In the genomic region with DNA sequence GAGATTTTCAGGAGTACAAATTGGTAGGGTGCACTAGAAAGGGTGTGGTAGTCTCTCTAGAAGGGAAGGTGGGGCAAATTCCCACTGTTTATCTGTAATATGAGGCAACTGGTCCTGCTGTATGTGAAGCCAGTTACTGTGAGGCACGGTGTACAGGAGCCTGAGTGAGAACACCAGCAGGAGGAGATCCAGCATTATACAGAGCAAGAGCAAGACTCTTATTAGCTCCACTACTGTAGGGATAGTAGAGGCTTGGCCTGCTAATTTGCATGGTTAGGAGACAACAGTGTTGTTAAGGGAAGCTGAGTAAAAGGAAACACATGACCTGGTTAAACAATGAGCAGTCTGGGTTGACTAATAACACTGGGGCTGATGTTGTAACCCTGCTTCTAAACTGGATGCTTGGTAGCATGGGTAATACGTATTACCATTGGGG, we compare ENCODE assay signal across 12 cellular contexts.
A peak's percentile ranks its signal among the peaks of the same experiment; 100 is the strongest.
DNase-seq lines count a peak whose midpoint lies in the region; ATAC-seq and TF ChIP-seq lines count a peak whose summit lies in the region.
"Had no signal": no experiment of that assay in that cellular context is flagged by ENCODE, and none has a peak within 500 bp of the region (broad histone marks: within the 10 kb centered on the region; RNA-seq: fewer than 3 reads in every experiment).

No MANE protein-coding gene starts in this region.

- H3K4me3 Mint-ChIP-seq in MCF 10A (ENCODE audit: unreplicated experiment), result no peak overlapping the region
- H3K4me3 Mint-ChIP-seq in activated T-helper 17 cell treated with anti-CD3 and anti-CD28 coated beads, Interleukin-2, amount 50 U/mL, for 72 hours, result no peak overlapping the region
- no peak overlapping the region for H3K4me3 Mint-ChIP-seq in activated CD4-positive, alpha-beta memory T cell treated with anti-CD3 and anti-CD28 coated beads, Interleukin-2, amount 10 ng/mL, durations not matched to agents 7 days and 5 days
- no peak overlapping the region for H3K4me3 Mint-ChIP-seq in T-helper 17 cell
- H3K4me3 Mint-ChIP-seq: memory B cell had no signal

- H3K9me3 ChIP-seq in breast epithelium, result no peaks in the 10 kb centered on the region
- no peaks in the 10 kb centered on the region for H3K9me3 ChIP-seq in T-helper 17 cell (ENCODE audit: control insufficient read depth, low read length, poor library complexity, severe bottlenecking)

- H3K27me3 ChIP-seq in breast epithelium, result no peaks in the 10 kb centered on the region

- no peak for TF ChIP-seq CTCF in MCF 10A (IDR thresholded peaks at IDR 0.05; ENCODE audit: unreplicated experiment)
- no peak for TF ChIP-seq CTCF in breast epithelium (IDR thresholded peaks at IDR 0.05)

- H3K27ac Mint-ChIP-seq in MCF 10A (ENCODE audit: low read depth, unreplicated experiment) (no peak overlapping the region), T-helper 17 cell (no peak overlapping the region)
- H3K27ac Mint-ChIP-seq in activated T-helper 17 cell treated with anti-CD3 and anti-CD28 coated beads, Interleukin-2, amount 50 U/mL, for 72 hours, result no peak overlapping the region
- H3K27ac Mint-ChIP-seq in activated CD4-positive, alpha-beta memory T cell treated with anti-CD3 and anti-CD28 coated beads, Interleukin-2, amount 10 ng/mL, durations not matched to agents 7 days and 5 days, result no peak overlapping the region
- H3K27ac Mint-ChIP-seq: memory B cell had no signal

- peak; percentile 18 for ATAC-seq in activated T-helper 17 cell treated with anti-CD3 and anti-CD28 coated beads, Interleukin-2, amount 50 U/mL, for 72 hours (replicated peaks)
- ATAC-seq in T-helper 17 cell, result no peak

- POLR2A ChIA-PET in MCF 10A (lab: Yijun Ruan, JAX), result no interaction called here
- POLR2A ChIA-PET in activated CD4-positive, alpha-beta memory T cell treated with anti-CD3 and anti-CD28 coated beads, Interleukin-2, amount 10 ng/mL, durations not matched to agents 7 days and 5 days (lab: Charles Lee), result no interaction called here

- intact Hi-C loops in MCF 10A (cut with micrococcal nuclease), result no loop called here
- intact Hi-C loops in breast epithelium (cut with DNase I; ENCODE audit: low total_unique reads), result no loop called here

- H3K4me1 ChIP-seq in breast epithelium, result no peaks in the 10 kb centered on the region

- BruUV-seq in MCF 10A (replicated peaks; lab: Mats Ljungman, UMichigan), result no TSS peak

- no peaks in the 10 kb centered on the region for H3K9me3 Mint-ChIP-seq in MCF 10A (ENCODE audit: unreplicated experiment)
- H3K9me3 Mint-ChIP-seq in activated T-helper 17 cell treated with anti-CD3 and anti-CD28 coated beads, Interleukin-2, amount 50 U/mL, for 72 hours, result no peaks in the 10 kb centered on the region
- H3K9me3 Mint-ChIP-seq in activated CD4-positive, alpha-beta memory T cell treated with anti-CD3 and anti-CD28 coated beads, Interleukin-2, amount 10 ng/mL, durations not matched to agents 7 days and 5 days, result peaks cover 3% of the 10 kb centered on the region
- H3K9me3 Mint-ChIP-seq: memory B cell had no signal

- H3K27me3 Mint-ChIP-seq in MCF 10A (ENCODE audit: insufficient read depth, unreplicated experiment) (no peaks in the 10 kb centered on the region), T-helper 17 cell (no peaks in the 10 kb centered on the region)
- no peaks in the 10 kb centered on the region for H3K27me3 Mint-ChIP-seq in activated T-helper 17 cell treated with anti-CD3 and anti-CD28 coated beads, Interleukin-2, amount 50 U/mL, for 72 hours
- H3K27me3 Mint-ChIP-seq in activated CD4-positive, alpha-beta memory T cell treated with anti-CD3 and anti-CD28 coated beads, Interleukin-2, amount 10 ng/mL, durations not matched to agents 7 days and 5 days, result no peaks in the 10 kb centered on the region
- H3K27me3 Mint-ChIP-seq: memory B cell had no signal

- DNase-seq in MCF 10A (ENCODE audit: unreplicated experiment) (peak; percentile 58), breast epithelium (ENCODE audit: low spot score in 2 of 2) (no peak), iris pigment epithelial cell (ENCODE audit: low read depth) (peak; percentile 92), NCI-H510A treated with DMSO at 0.1 percent for 48 hours (lab: John Stamatoyannopoulos, UW) (no peak), T-helper 17 cell (no peak), cerebellar nuclear complex (lab: John Stamatoyannopoulos, UW) (no peak)
- no peak for DNase-seq in activated CD4-positive, alpha-beta memory T cell treated with anti-CD3 and anti-CD28 coated beads, Interleukin-2, amount 10 ng/mL, durations not matched to agents 7 days and 5 days
- DNase-seq: activated CD4-positive, CD25-positive, alpha-beta regulatory T cell; activated gamma-delta T cell treated with Interleukin-2 at 50 U/mL for 16 hours; effector memory CD4-positive, alpha-beta T cell had no signal

- peaks cover 7% of the 10 kb centered on the region for H3K4me1 Mint-ChIP-seq in MCF 10A (ENCODE audit: insufficient read depth, unreplicated experiment)
- no peaks in the 10 kb centered on the region for H3K4me1 Mint-ChIP-seq in activated T-helper 17 cell treated with anti-CD3 and anti-CD28 coated beads, Interleukin-2, amount 50 U/mL, for 72 hours
- H3K4me1 Mint-ChIP-seq in activated CD4-positive, alpha-beta memory T cell treated with anti-CD3 and anti-CD28 coated beads, Interleukin-2, amount 10 ng/mL, durations not matched to agents 7 days and 5 days, result no peaks in the 10 kb centered on the region
- H3K4me1 Mint-ChIP-seq in T-helper 17 cell, result peaks cover 6% of the 10 kb centered on the region

- H3K27ac ChIP-seq in breast epithelium, result no peak overlapping the region

- no peak overlapping the region for H3K4me3 ChIP-seq in breast epithelium

- TF ChIP-seq POLR2A in breast epithelium (IDR thresholded peaks at IDR 0.05), result no peak

- H3K36me3 Mint-ChIP-seq in MCF 10A (ENCODE audit: insufficient read depth, unreplicated experiment) (peaks cover 51% of the 10 kb centered on the region), T-helper 17 cell (ENCODE audit: low read depth) (peaks cover 10% of the 10 kb centered on the region)
- peaks cover 21% of the 10 kb centered on the region for H3K36me3 Mint-ChIP-seq in activated T-helper 17 cell treated with anti-CD3 and anti-CD28 coated beads, Interleukin-2, amount 50 U/mL, for 72 hours (ENCODE audit: low read depth)
- H3K36me3 Mint-ChIP-seq in activated CD4-positive, alpha-beta memory T cell treated with anti-CD3 and anti-CD28 coated beads, Interleukin-2, amount 10 ng/mL, durations not matched to agents 7 days and 5 days (ENCODE audit: low read depth), result no peaks in the 10 kb centered on the region

- peaks cover 13% of the 10 kb centered on the region for H3K36me3 ChIP-seq in breast epithelium

- CTCF ChIA-PET in MCF 10A (lab: Yijun Ruan, JAX), result no interaction called here
- CTCF ChIA-PET in activated CD4-positive, alpha-beta memory T cell treated with anti-CD3 and anti-CD28 coated beads, Interleukin-2, amount 10 ng/mL, durations not matched to agents 7 days and 5 days (lab: Charles Lee), result no interaction called here

Comparison
In these comparisons a context has a peak if more than half of its experiments do, and no peak if none do; other contexts are left out.
1. DNase-seq: peak in MCF 10A (single experiment) and iris pigment epithelial cell (single experiment); none in breast epithelium (0 of 2), activated CD4-positive, alpha-beta memory T cell treated with anti-CD3 and anti-CD28 coated beads, Interleukin-2, amount 10 ng/mL, durations not matched to agents 7 days and 5 days (single experiment), NCI-H510A treated with DMSO at 0.1 percent for 48 hours (single experiment), T-helper 17 cell (0 of 3) and cerebellar nuclear complex (0 of 2).